Comparison of ENCODE assay signal across 11 cellular contexts in genomic region chr7:117401293-117402002, GRCh38. TPM values are rescaled to one million over a fixed set of nuclear protein-coding genes. Genes with fewer than 3 reads are reported as not detected.
A peak's percentile ranks its signal among the peaks of the same experiment; 100 is the strongest.
DNase-seq lines count a peak whose midpoint lies in the region; ATAC-seq and TF ChIP-seq lines count a peak whose summit lies in the region.
"Had no signal": no experiment of that assay in that cellular context is flagged by ENCODE, and none has a peak within 500 bp of the region (broad histone marks: within the 10 kb centered on the region; RNA-seq: fewer than 3 reads in every experiment).

No MANE protein-coding gene starts in this region.

- peak; percentile 67 for ATAC-seq in GM18867 (IDR thresholded peaks at IDR 0.05; ENCODE audit: unreplicated experiment)

- no peak overlapping the region for H3K4me3 ChIP-seq in Jurkat, Clone E6-1 (ENCODE audit: low read length)
- no peak overlapping the region for H3K4me3 ChIP-seq in epithelial cell of proximal tubule (ENCODE audit: low read depth, low read length)
- H3K4me3 ChIP-seq: SJCRH30 had no signal

- DNase-seq in ACHN, result peak; percentile 15
- DNase-seq in Jurkat, Clone E6-1 (ENCODE audit: low read depth, low spot score), result peak; percentile 38
- no peak for DNase-seq in epithelial cell of proximal tubule (ENCODE audit: low read depth)
- DNase-seq in NK-92 (lab: John Stamatoyannopoulos, UW; ENCODE audit: unreplicated experiment), result no peak
- DNase-seq in activated CD4-positive, alpha-beta T cell treated with anti-CD3 and anti-CD28 coated beads, Interleukin-2, amount 50 U/mL, for 4 hours, result no peak
- DNase-seq in putamen (ENCODE audit: low spot score), result no peak
- no peak for DNase-seq in NCI-H510A (lab: John Stamatoyannopoulos, UW)
- DNase-seq: activated T-cell treated with anti-CD3 and anti-CD28 coated beads, Interleukin-2, amount 50 U/mL, for 48 hours had no signal

- in situ Hi-C loops in ACHN (cut with HindIII; ENCODE audit: low pct_ligation_motif_present, low pct_unique_long_range_greater_than_20kb, low sequenced_read_pairs), result no loop called here

- peak; percentile 55 for TF ChIP-seq CTCF in epithelial cell of proximal tubule (conservative IDR thresholded peaks at IDR 0.05; ENCODE audit: low read depth, low read length)

RNA-seq across cellular contexts. Expression of gene ASZ1, which starts 25.8 kb away (rescaled TPM):
- polyA plus RNA-seq in Jurkat, Clone E6-1 (2012; ENCODE audit: insufficient read depth, insufficient read length), result not detected
- total RNA-seq in epithelial cell of proximal tubule, result not detected in 2 replicates
- total RNA-seq: SJCRH30 had no signal
- polyA plus RNA-seq: IgD-negative memory B cell had no signal

Comparison
In these comparisons a context has a peak if more than half of its experiments do, and no peak if none do; other contexts are left out.
1. DNase-seq: peak in ACHN (single experiment) and Jurkat, Clone E6-1 (single experiment); none in epithelial cell of proximal tubule (single experiment), NK-92 (single experiment), activated CD4-positive, alpha-beta T cell treated with anti-CD3 and anti-CD28 coated beads, Interleukin-2, amount 50 U/mL, for 4 hours (0 of 2), putamen (single experiment) and NCI-H510A (single experiment).